Comparison of ENCODE assay signal across 38 cellular contexts in the genomic region with DNA sequence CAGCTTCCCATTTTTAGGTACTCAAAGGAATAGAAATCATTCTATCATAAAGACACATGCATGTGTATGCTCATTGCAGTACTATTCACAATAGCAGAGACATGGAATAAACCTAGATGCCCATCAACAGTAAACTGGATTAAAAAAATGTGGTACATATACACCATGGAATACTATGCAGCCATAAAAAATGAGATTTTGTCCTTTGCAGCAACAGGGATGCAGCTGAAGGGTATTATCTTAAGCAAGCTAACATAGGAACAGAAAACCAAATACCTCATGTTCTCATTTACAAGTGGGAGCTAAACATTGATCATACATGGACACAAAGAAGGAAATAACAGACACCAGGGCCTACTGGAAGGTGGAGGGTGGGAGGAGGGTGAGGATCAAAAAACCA. TPM values are rescaled to one million over a fixed set of nuclear protein-coding genes. Genes with fewer than 3 reads are reported as not detected.
"Had no signal": no experiment of that assay in that cellular context is flagged by ENCODE, and none has a peak within 500 bp of the region (broad histone marks: within the 10 kb centered on the region; RNA-seq: fewer than 3 reads in every experiment).

No MANE protein-coding gene starts in this region.

- H3K9me3 ChIP-seq: MG63 had no signal

- H3K27me3 ChIP-seq: MG63 had no signal

- DNase-seq: Karpas-422, Kasumi-1, MG63, MM.1S, MV-4-11, NCI-H1048, NCI-H1092, NCI-H1092 treated with DMSO at 0.1 percent for 48 hours, NCI-H1105, NCI-H1105 treated with DMSO at 0.1 percent for 48 hours, NCI-H1417, NCI-H1417 treated with DMSO at 0.1 percent for 48 hours, NCI-H1436, NCI-H1436 treated with DMSO at 0.1 percent for 48 hours, NCI-H146, NCI-H1694, NCI-H1694 treated with DMSO at 0.1 percent for 48 hours, NCI-H187, NCI-H187 treated with DMSO at 0.1 percent for 48 hours, NCI-H1930, NCI-H2029, NCI-H2029 treated with DMSO at 0.1 percent for 48 hours, NCI-H2081, NCI-H2081 treated with DMSO at 0.1 percent for 48 hours, NCI-H2107, NCI-H2171, NCI-H2171 treated with DMSO at 0.1 percent for 48 hours, NCI-H2227 treated with DMSO at 0.1 percent for 48 hours, NCI-H226, NCI-H345, NCI-H446, NCI-H446 treated with DMSO at 0.1 percent for 48 hours, NCI-H510A, NCI-H510A treated with DMSO at 0.1 percent for 48 hours, NCI-H524 had no signal

- H3K36me3 ChIP-seq: MG63 had no signal

- H3K4me3 ChIP-seq: MG63 had no signal

RNA-seq across cellular contexts. Expression of gene COL6A5, which starts 33.1 kb away (rescaled TPM):
- total RNA-seq: M059J, MCF 10A, NCI-H460 had no signal
